Comparison of ENCODE assay signal across 9 cellular contexts in the genomic region with DNA sequence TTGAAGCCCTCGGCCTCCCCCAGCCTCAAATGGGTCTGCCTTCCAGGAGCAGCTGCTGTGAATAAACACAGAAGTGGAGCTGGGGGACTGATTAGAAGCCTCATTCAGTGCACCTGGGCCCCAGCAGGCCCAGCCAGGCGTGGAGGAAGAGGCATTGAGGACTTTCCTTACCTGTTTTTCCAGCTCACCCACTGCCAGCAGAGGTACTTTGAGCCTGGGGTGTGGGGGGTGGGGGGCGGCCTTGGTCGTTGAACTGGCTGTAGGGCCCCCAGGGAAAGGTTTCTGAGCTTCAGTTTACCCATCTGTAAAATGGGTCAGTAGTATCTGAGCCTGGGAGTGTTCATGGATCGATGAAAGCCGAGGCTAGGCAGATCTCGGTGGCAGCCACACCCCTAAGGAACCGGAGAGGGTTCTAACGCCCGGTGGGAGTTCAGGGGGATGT. TPM values are rescaled to one million over a fixed set of nuclear protein-coding genes. Genes with fewer than 3 reads are reported as not detected.
DNase-seq lines count a peak whose midpoint lies in the region; ATAC-seq and TF ChIP-seq lines count a peak whose summit lies in the region.
"Had no signal": no experiment of that assay in that cellular context is flagged by ENCODE, and none has a peak within 500 bp of the region (broad histone marks: within the 10 kb centered on the region; RNA-seq: fewer than 3 reads in every experiment).

No MANE protein-coding gene starts in this region.

- H3K4me1 ChIP-seq in left lung, result peaks cover 0 to 26% of the 10 kb centered on the region in 2 donors

- H3K9me2 ChIP-seq in neural cell (ENCODE audit: insufficient read depth, low read length), result no peaks in the 10 kb centered on the region

- no peak for ATAC-seq in left lung

- H3K27me3 ChIP-seq in neural cell (ENCODE audit: insufficient read depth, low read depth, low read length) (no peaks in the 10 kb centered on the region), left lung (peaks cover 0 to 38% of the 10 kb centered on the region in 2 donors)

- no peak for TF ChIP-seq EP300 in neural cell (conservative IDR thresholded peaks at IDR 0.05; ENCODE audit: poor library complexity, severe bottlenecking)

- intact Hi-C loops in left lung (cut with DNase I), result no loop called here

- no peak for TF ChIP-seq CTCF in coronary artery (IDR thresholded peaks at IDR 0.05)
- no peak for TF ChIP-seq CTCF in neural cell (IDR thresholded peaks at IDR 0.05; ENCODE audit: poor library complexity, severe bottlenecking)
- no peak for TF ChIP-seq CTCF in left lung (IDR thresholded peaks at IDR 0.05)

- no peaks in the 10 kb centered on the region for H4K20me1 ChIP-seq in neural cell (ENCODE audit: insufficient read depth)

- no peak for TF ChIP-seq RAD21 in neural cell (conservative IDR thresholded peaks at IDR 0.05)

- peak overlapping the region; percentile 79 for H3K4me3 ChIP-seq in coronary artery
- H3K4me3 ChIP-seq in neural cell (ENCODE audit: low read length), result peak overlapping the region; percentile 86
- peak overlapping the region in 1 of 2 donors; percentile 74 for H3K4me3 ChIP-seq in left lung

- no peak overlapping the region for H2AFZ ChIP-seq in neural cell (ENCODE audit: low read depth, low read length)

- H3K9me3 ChIP-seq in neural cell (ENCODE audit: low read length), result no peaks in the 10 kb centered on the region
- no peaks in the 10 kb centered on the region for H3K9me3 ChIP-seq in left lung

- peak overlapping the region; percentile 56 for H3K4me2 ChIP-seq in neural cell (ENCODE audit: low read length)

- H3K9ac ChIP-seq in neural cell (ENCODE audit: low read length), result peak overlapping the region; percentile 88

- H3K79me2 ChIP-seq in neural cell (replicated peaks; ENCODE audit: insufficient read depth, low read length), result peaks cover 16% of the 10 kb centered on the region

- no peaks in the 10 kb centered on the region for H3F3A ChIP-seq in neural cell (ENCODE audit: insufficient read depth, low read length, poor library complexity, severe bottlenecking)

- no peak overlapping the region for H3K27ac ChIP-seq in coronary artery
- H3K27ac ChIP-seq in neural cell (ENCODE audit: low read length), result peak overlapping the region; percentile 81
- H3K27ac ChIP-seq in left lung, result no peak overlapping the region

- no peaks in the 10 kb centered on the region for H3K36me3 ChIP-seq in neural cell (ENCODE audit: insufficient read depth, low read length)
- no peaks in the 10 kb centered on the region for H3K36me3 ChIP-seq in left lung

- DNase-seq in DMS53 treated with DMSO at 0.1 percent for 48 hours (lab: John Stamatoyannopoulos, UW; ENCODE audit: unreplicated experiment) (peak; percentile 34), NAMALWA (ENCODE audit: low spot score) (peak; percentile 63), coronary artery (ENCODE audit: low spot score) (no peak), NCI-H82 treated with DMSO at 0.1 percent for 48 hours (lab: John Stamatoyannopoulos, UW; ENCODE audit: unreplicated experiment) (no peak), left lung (no peak), Kasumi-1 (lab: John Stamatoyannopoulos, UW) (no peak)
- DNase-seq in central memory CD4-positive, alpha-beta T cell, result no peak
- DNase-seq: stimulated activated CD4-positive, alpha-beta T cell treated with anti-CD3 and anti-CD28 coated beads, Interleukin-12 subunit alpha, Interleukin-12 subunit beta, amount 100 ng/mL, for 4 hours had no signal

TF ChIP-seq in neural cell, 6 proteins besides CTCF, POLR2A, EP300 and RAD21:
- TF ChIP-seq POLR2AphosphoS5 (IDR thresholded peaks at IDR 0.05) (no peak), EZH2 (IDR thresholded peaks at IDR 0.05; ENCODE audit: borderline replicate concordance, insufficient read depth, low read length, poor library complexity, severe bottlenecking) (no peak), TAF1 (IDR thresholded peaks at IDR 0.05; ENCODE audit: low read depth) (no peak), MXI1 (conservative IDR thresholded peaks at IDR 0.05; ENCODE audit: poor library complexity, severe bottlenecking) (no peak), SMC3 (conservative IDR thresholded peaks at IDR 0.05; ENCODE audit: poor library complexity) (no peak)
- TF ChIP-seq, protein P1, sequence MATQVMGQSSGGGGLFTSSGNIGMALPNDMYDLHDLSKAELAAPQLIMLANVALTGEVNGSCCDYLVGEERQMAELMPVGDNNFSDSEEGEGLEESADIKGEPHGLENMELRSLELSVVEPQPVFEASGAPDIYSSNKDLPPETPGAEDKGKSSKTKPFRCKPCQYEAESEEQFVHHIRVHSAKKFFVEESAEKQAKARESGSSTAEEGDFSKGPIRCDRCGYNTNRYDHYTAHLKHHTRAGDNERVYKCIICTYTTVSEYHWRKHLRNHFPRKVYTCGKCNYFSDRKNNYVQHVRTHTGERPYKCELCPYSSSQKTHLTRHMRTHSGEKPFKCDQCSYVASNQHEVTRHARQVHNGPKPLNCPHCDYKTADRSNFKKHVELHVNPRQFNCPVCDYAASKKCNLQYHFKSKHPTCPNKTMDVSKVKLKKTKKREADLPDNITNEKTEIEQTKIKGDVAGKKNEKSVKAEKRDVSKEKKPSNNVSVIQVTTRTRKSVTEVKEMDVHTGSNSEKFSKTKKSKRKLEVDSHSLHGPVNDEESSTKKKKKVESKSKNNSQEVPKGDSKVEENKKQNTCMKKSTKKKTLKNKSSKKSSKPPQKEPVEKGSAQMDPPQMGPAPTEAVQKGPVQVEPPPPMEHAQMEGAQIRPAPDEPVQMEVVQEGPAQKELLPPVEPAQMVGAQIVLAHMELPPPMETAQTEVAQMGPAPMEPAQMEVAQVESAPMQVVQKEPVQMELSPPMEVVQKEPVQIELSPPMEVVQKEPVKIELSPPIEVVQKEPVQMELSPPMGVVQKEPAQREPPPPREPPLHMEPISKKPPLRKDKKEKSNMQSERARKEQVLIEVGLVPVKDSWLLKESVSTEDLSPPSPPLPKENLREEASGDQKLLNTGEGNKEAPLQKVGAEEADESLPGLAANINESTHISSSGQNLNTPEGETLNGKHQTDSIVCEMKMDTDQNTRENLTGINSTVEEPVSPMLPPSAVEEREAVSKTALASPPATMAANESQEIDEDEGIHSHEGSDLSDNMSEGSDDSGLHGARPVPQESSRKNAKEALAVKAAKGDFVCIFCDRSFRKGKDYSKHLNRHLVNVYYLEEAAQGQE (IDR thresholded peaks at IDR 0.05; ENCODE audit: borderline replicate concordance), result no peak

RNA-seq across cellular contexts. Expression of a gene that starts 1.5 kb away (rescaled TPM):
- 55.5 and 59.3 TPM in 2 replicates for polyA plus RNA-seq in neural cell
- polyA minus RNA-seq in neural cell, result 49.7 and 53.7 TPM in 2 replicates
- total RNA-seq in left lung, result 10 to 100 TPM; 36.8 to 38.6 TPM

Comparison
In these comparisons a context has a peak if more than half of its experiments do, and no peak if none do; other contexts are left out.
1. DNase-seq: peak in DMS53 treated with DMSO at 0.1 percent for 48 hours (single experiment) and NAMALWA (single experiment); none in coronary artery (single experiment), central memory CD4-positive, alpha-beta T cell (single experiment), NCI-H82 treated with DMSO at 0.1 percent for 48 hours (single experiment), left lung (0 of 2) and Kasumi-1 (0 of 2).